In the genomic region with DNA sequence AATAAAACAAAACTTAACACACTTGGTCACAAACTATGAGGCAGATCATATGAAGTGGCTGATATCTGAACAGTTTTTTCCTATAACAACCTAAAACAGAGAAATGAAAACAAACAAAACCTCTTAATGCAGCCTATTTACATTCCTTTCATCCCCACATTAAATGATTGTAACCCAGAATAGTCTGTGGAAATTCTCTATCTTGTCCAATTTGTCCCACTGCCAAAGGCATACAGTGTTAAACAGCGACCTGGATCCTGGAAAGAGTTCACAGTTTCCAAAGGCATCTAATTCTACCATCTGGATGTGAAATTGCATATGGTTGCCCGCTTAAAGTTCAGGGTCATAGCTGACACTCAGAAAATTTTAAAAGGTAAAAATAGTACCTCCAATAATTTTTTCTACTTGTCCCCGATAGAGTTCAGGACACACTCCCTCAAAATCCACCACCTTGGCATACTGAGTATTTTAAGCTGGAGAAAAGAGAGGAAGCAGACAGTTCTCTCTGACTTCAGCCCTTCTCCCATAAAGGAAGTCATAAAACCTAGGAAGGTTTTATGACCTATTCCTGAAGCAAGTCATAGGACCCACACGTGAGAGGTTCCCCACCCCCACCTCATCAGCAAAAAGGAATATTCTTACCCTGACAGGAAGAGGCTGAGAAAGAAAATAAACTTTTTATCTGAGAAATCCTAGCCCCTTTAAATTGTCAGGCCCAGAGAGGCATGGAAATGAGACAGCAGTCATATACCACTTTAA, we compare ENCODE assay signal across 18 cellular contexts.
"Had no signal": no experiment of that assay in that cellular context is flagged by ENCODE, and none has a peak within 500 bp of the region (broad histone marks: within the 10 kb centered on the region; RNA-seq: fewer than 3 reads in every experiment).

No MANE protein-coding gene starts in this region.

- H3K36me3 Mint-ChIP-seq: memory B cell, T-cell had no signal

- ATAC-seq: activated CD8-positive, alpha-beta T cell treated with anti-CD3 and anti-CD28 coated beads for 36 hours; T-cell had no signal

- H3K9me3 ChIP-seq: left ventricle myocardium inferior, stomach, thoracic aorta had no signal

- H3K27ac ChIP-seq: epithelial cell of prostate, left ventricle myocardium inferior, stomach, thoracic aorta had no signal

- H3K4me3 ChIP-seq: left ventricle myocardium inferior, stomach, thoracic aorta had no signal

- H3K27ac Mint-ChIP-seq: activated CD8-positive, alpha-beta T cell treated with anti-CD3 and anti-CD28 coated beads for 36 hours; activated T-helper 1 cell treated with anti-CD3 and anti-CD28 coated beads, Interleukin-12 subunit alpha, Interleukin-12 subunit beta, Interleukin-2, Interleukin-4 antibody, amounts not matched to agents 30 ng/mL and 10 ng/mL and 1 ng/mL, durations not matched to agents 14 hours and 24 hours and 36 hours; memory B cell; T-cell had no signal

- H3K27me3 Mint-ChIP-seq: memory B cell had no signal

- H3K36me3 ChIP-seq: left ventricle myocardium inferior, stomach, thoracic aorta had no signal

- H3K27me3 ChIP-seq: stomach had no signal

- H3K4me1 ChIP-seq: left ventricle myocardium inferior had no signal

- H3K9me3 Mint-ChIP-seq: activated CD8-positive, alpha-beta T cell treated with anti-CD3 and anti-CD28 coated beads for 36 hours; activated T-helper 1 cell treated with anti-CD3 and anti-CD28 coated beads, Interleukin-12 subunit alpha, Interleukin-12 subunit beta, Interleukin-2, Interleukin-4 antibody, amounts not matched to agents 30 ng/mL and 10 ng/mL and 1 ng/mL, durations not matched to agents 14 hours and 24 hours and 36 hours had no signal

- H3K4me3 Mint-ChIP-seq: activated CD8-positive, alpha-beta T cell treated with anti-CD3 and anti-CD28 coated beads for 36 hours; activated T-helper 1 cell treated with anti-CD3 and anti-CD28 coated beads, Interleukin-12 subunit alpha, Interleukin-12 subunit beta, Interleukin-2, Interleukin-4 antibody, amounts not matched to agents 30 ng/mL and 10 ng/mL and 1 ng/mL, durations not matched to agents 14 hours and 24 hours and 36 hours; memory B cell; neural crest cell; T-cell had no signal

- DNase-seq: activated CD4-positive, alpha-beta T cell treated with anti-CD3 and anti-CD28 coated beads for 4 hours; activated CD8-positive, alpha-beta memory T cell treated with anti-CD3 and anti-CD28 coated beads, Interleukin-2, amount 50 U/mL, for 48 hours; activated CD8-positive, alpha-beta T cell treated with anti-CD3 and anti-CD28 coated beads for 36 hours; activated naive CD4-positive, alpha-beta T cell; central memory CD4-positive, alpha-beta T cell; cortex of kidney; effector CD8-positive, alpha-beta T cell; glutamatergic neuron; left ventricle myocardium inferior; stimulated activated CD4-positive, alpha-beta T cell treated with anti-CD3 and anti-CD28 coated beads, Interleukin-15, amount 100 ng/mL, for 24 hours; stomach; T-cell; T1000 had no signal

- H3K4me1 Mint-ChIP-seq: memory B cell, neural crest cell, T-cell had no signal
